In genomic region chrX:22021721-22022120, GRCh38 we compare ENCODE assay signal across 20 cellular contexts.
"Had no signal": no experiment of that assay in that cellular context is flagged by ENCODE, and none has a peak within 500 bp of the region (broad histone marks: within the 10 kb centered on the region; RNA-seq: fewer than 3 reads in every experiment).

No MANE protein-coding gene starts in this region.

- ATAC-seq: HepG2, SK-N-SH treated with all-trans-retinoic acid at 6 μM for 48 hours had no signal

- DNase-seq: IMR-90, Karpas-422, KG1, MM.1S, NCI-H1092 treated with DMSO at 0.1 percent for 48 hours, NCI-H1436, NCI-H1930, NCI-H2081, NCI-H2107, NCI-H2171, NCI-H226, NCI-H510A, NCI-H524 treated with DMSO at 0.1 percent for 48 hours, NCI-H69, NCI-H774, SHP77, T-helper 1 cell had no signal

- H3K27ac ChIP-seq: RWPE1 had no signal
